Comparison of ENCODE assay signal across 8 cellular contexts in the genomic region with DNA sequence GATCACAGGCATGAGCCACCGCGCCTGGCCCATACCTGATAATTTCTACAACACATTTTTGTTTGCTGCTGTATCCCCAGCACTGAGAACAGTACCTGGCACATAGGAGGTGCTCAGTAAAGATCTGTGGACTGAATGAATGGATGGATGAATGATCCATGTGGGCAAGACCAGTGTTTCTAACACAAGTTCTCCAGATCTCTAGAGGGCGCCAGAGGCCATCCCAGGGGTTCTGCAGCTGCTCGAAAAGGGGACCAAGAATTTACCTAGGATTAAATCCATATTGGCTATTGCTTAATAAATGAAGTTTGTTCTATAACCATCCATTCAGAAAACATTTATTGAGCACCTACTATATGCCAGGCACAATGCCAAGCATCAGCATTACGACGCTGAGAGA.
DNase-seq lines count a peak whose midpoint lies in the region; ATAC-seq and TF ChIP-seq lines count a peak whose summit lies in the region.

No MANE protein-coding gene starts in this region.

- 8 to 21% (median 9%) methylated on average over 6 of the region's 6 CpGs for WGBS in adrenal gland, 4 donors
- 12% methylated on average over 6 of the region's 6 CpGs for WGBS in liver

- TF ChIP-seq POLR2A in adrenal gland (IDR thresholded peaks at IDR 0.05), result no peak

- TF ChIP-seq CTCF in AG09319 (IDR thresholded peaks at IDR 0.05; ENCODE audit: low read depth, low read length) (peak; percentile 40), GM12864 (IDR thresholded peaks at IDR 0.05; ENCODE audit: low read depth, low read length, missing control alignments) (peak; percentile 67), adrenal gland (IDR thresholded peaks at IDR 0.05) (peak in 5 of 6 experiments; percentile 15 to 59 (median 45)), liver (IDR thresholded peaks at IDR 0.05; ENCODE audit: low read depth, low read length, missing input control) (peak; percentile 55)

- H3K27ac ChIP-seq in adrenal gland, result no peak overlapping the region
- no peak overlapping the region for H3K27ac ChIP-seq in liver (ENCODE audit: low read depth in 1 of 2, low read length in 2 of 2)

- no peak for DNase-seq in AG09319 (ENCODE audit: extremely low read depth, low read depth)
- DNase-seq in GM12864 (ENCODE audit: low read depth), result no peak
- DNase-seq in NCI-H2107 (lab: John Stamatoyannopoulos, UW), result peak; percentile 60
- peak; percentile 30 to 67 (median 58) for DNase-seq in adrenal gland
- DNase-seq in SKM-1 (lab: John Stamatoyannopoulos, UW; ENCODE audit: unreplicated experiment), result no peak

- intact Hi-C loops in adrenal gland (cut with DNase I), result loop anchor here in 1 of 2 donors (5.0 to 10.0 kb wide), 3 partner anchors 174 to 652 kb away; no protein-coding TSS in a partner anchor

- no peak for ATAC-seq in HG03469 (IDR thresholded peaks at IDR 0.05; ENCODE audit: unreplicated experiment)
- no peak for ATAC-seq in GM21723 (IDR thresholded peaks at IDR 0.05; ENCODE audit: unreplicated experiment)

- no peak overlapping the region for H3K9ac ChIP-seq in liver (ENCODE audit: low read depth in 1 of 2, low read length in 2 of 2)

- H3K4me3 ChIP-seq in GM12864 (ENCODE audit: low read depth, low read length), result no peak overlapping the region
- no peak overlapping the region for H3K4me3 ChIP-seq in adrenal gland
- no peak overlapping the region for H3K4me3 ChIP-seq in liver (ENCODE audit: low read depth in 1 of 3, low read length in 3 of 3)

- H3K4me1 ChIP-seq in adrenal gland (replicated peaks in 1 of 2) (no peaks in the 10 kb centered on the region), liver (ENCODE audit: control insufficient read depth in 4 of 4, insufficient read depth in 4 of 4, low read length in 3 of 4) (no peaks in the 10 kb centered on the region)

- TF ChIP-seq RAD21 in liver (IDR thresholded peaks at IDR 0.05), result peak; percentile 76 to 77

- H3K36me3 ChIP-seq in adrenal gland (replicated peaks in 1 of 2), result no peaks in the 10 kb centered on the region
- H3K36me3 ChIP-seq in liver (ENCODE audit: control insufficient read depth in 4 of 4, insufficient read depth in 3 of 4, low read depth in 1 of 4, low read length in 3 of 4), result no peaks in the 10 kb centered on the region

- H3K9me3 ChIP-seq in adrenal gland (replicated peaks in 1 of 3) (no peaks in the 10 kb centered on the region), liver (ENCODE audit: control insufficient read depth in 4 of 4, low read length in 3 of 4) (no peaks in the 10 kb centered on the region)

- H3K27me3 ChIP-seq in adrenal gland, result peaks cover 21% of the 10 kb centered on the region
- peaks cover 0 to 5% (median 2%) of the 10 kb centered on the region in 4 donors for H3K27me3 ChIP-seq in liver (ENCODE audit: control insufficient read depth in 4 of 4, insufficient read depth in 4 of 4, low read length in 3 of 4)

TF ChIP-seq in liver, 16 proteins besides CTCF, POLR2A, EP300 and RAD21:
- TF ChIP-seq RXRA (IDR thresholded peaks at IDR 0.05) (no peak), FOXA2 (IDR thresholded peaks at IDR 0.05) (no peak), HNF4A (conservative IDR thresholded peaks at IDR 0.05) (no peak), YY1 (IDR thresholded peaks at IDR 0.05) (no peak), TAF1 (conservative IDR thresholded peaks at IDR 0.05) (no peak), JUND (IDR thresholded peaks at IDR 0.05) (no peak)
- TF ChIP-seq, protein P1, sequence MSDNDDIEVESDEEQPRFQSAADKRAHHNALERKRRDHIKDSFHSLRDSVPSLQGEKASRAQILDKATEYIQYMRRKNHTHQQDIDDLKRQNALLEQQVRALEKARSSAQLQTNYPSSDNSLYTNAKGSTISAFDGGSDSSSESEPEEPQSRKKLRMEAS (IDR thresholded peaks at IDR 0.05), result no peak

Comparison
In these comparisons a context has a peak if more than half of its experiments do, and no peak if none do; other contexts are left out.
1. DNase-seq: peak in NCI-H2107 (single experiment) and adrenal gland (7 of 7); none in AG09319 (single experiment), GM12864 (single experiment) and SKM-1 (single experiment).
2. Peak in every context shown above with its lines, with median percentiles within 50 percentile points of each other: CTCF ChIP-seq.